In the genomic region with DNA sequence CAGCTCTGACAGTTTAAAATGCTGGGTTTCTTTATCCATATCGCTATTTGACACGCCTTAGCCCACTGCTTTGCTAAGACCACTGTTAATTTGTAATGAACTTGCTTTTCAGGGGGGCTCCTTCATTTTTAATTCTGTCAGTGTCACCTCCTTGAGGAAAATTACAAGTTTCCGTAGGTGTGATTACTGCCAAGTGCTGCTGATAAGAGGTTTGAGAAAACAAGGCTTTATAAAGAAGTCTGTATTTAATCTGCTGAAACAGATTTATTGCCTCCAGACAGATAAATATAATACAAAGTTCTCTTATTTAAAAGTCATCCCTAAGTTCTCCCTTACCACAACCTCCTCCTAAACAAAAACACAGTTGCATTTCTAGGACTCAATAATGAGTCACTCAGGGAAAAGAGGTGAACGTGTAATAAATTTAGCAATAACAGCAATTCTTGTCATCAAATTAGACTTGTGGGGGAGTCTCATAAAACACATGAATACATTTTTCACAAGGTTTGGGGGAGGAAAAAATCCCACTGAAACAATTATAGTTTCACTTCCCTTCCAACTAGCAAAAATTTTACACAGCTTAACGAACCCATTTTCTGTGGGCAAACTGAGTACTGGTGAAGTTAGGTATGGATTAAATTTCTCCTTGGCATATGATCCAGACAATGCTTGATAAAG, we compare ENCODE assay signal across 13 cellular contexts.
DNase-seq lines count a peak whose midpoint lies in the region; ATAC-seq and TF ChIP-seq lines count a peak whose summit lies in the region.
"Had no signal": no experiment of that assay in that cellular context is flagged by ENCODE, and none has a peak within 500 bp of the region (broad histone marks: within the 10 kb centered on the region; RNA-seq: fewer than 3 reads in every experiment).

No MANE protein-coding gene starts in this region.

- peaks cover 55 to 69% of the 10 kb centered on the region in 2 donors for H3K4me1 Mint-ChIP-seq in natural killer cell treated with Interleukin-12 subunit alpha and Interleukin-12 subunit beta and Interleukin-15 and Interleukin-18, amount 100 ng/mL, for 72 hours (ENCODE audit: low read depth in 2 of 2)
- H3K4me1 Mint-ChIP-seq in natural killer cell, result peaks cover 59 to 69% of the 10 kb centered on the region in 2 donors
- peaks cover 68% of the 10 kb centered on the region for H3K4me1 Mint-ChIP-seq in activated naive CD8-positive, alpha-beta T cell treated with anti-CD3 and anti-CD28 coated beads for 36 hours
- peaks cover 52 to 81% of the 10 kb centered on the region in 2 donors for H3K4me1 Mint-ChIP-seq in stimulated activated naive B cell treated with anti-CD40 and anti-IgM and Interleukin-4, amounts not matched to agents 10 μg/mL and 1 μg/mL and 100 μg/mL, for 72 hours

- H3K9me3 Mint-ChIP-seq in natural killer cell treated with Interleukin-12 subunit alpha and Interleukin-12 subunit beta and Interleukin-15 and Interleukin-18, amount 100 ng/mL, for 72 hours, result no peaks in the 10 kb centered on the region
- no peaks in the 10 kb centered on the region for H3K9me3 Mint-ChIP-seq in natural killer cell
- H3K9me3 Mint-ChIP-seq in activated naive CD8-positive, alpha-beta T cell treated with anti-CD3 and anti-CD28 coated beads for 36 hours, result no peaks in the 10 kb centered on the region
- no peaks in the 10 kb centered on the region for H3K9me3 Mint-ChIP-seq in stimulated activated naive B cell treated with anti-CD40 and anti-IgM and Interleukin-4, amounts not matched to agents 10 μg/mL and 1 μg/mL and 100 μg/mL, for 72 hours

- TF ChIP-seq CTCF in natural killer cell (IDR thresholded peaks at IDR 0.05), result no peak
- no peak for TF ChIP-seq CTCF in GM10248 (IDR thresholded peaks at IDR 0.05; ENCODE audit: control extremely low read depth, extremely low read depth, low read depth, missing control alignments)

- H3K36me3 Mint-ChIP-seq in natural killer cell treated with Interleukin-12 subunit alpha and Interleukin-12 subunit beta and Interleukin-15 and Interleukin-18, amount 100 ng/mL, for 72 hours, result no peaks in the 10 kb centered on the region
- no peaks in the 10 kb centered on the region for H3K36me3 Mint-ChIP-seq in natural killer cell
- H3K36me3 Mint-ChIP-seq in activated naive CD8-positive, alpha-beta T cell treated with anti-CD3 and anti-CD28 coated beads for 36 hours, result peaks cover 21% of the 10 kb centered on the region
- H3K36me3 Mint-ChIP-seq in stimulated activated naive B cell treated with anti-CD40 and anti-IgM and Interleukin-4, amounts not matched to agents 10 μg/mL and 1 μg/mL and 100 μg/mL, for 72 hours, result peaks cover 9 to 33% of the 10 kb centered on the region in 2 donors

- CTCF ChIA-PET in GM10248 (lab: Yijun Ruan, JAX), result interaction anchor here (1.2 to 3.2 kb wide), 2 partner anchors 12 to 76 kb away, joined by 3 to 20 read pairs; no protein-coding TSS in a partner anchor

- intact Hi-C loops in natural killer cell (cut with micrococcal nuclease), result no loop called here

- peak overlapping the region; percentile 52 for H3K4me3 Mint-ChIP-seq in natural killer cell treated with Interleukin-12 subunit alpha and Interleukin-12 subunit beta and Interleukin-15 and Interleukin-18, amount 100 ng/mL, for 72 hours
- H3K4me3 Mint-ChIP-seq in natural killer cell, result no peak overlapping the region
- no peak overlapping the region for H3K4me3 Mint-ChIP-seq in activated naive CD8-positive, alpha-beta T cell treated with anti-CD3 and anti-CD28 coated beads for 36 hours
- H3K4me3 Mint-ChIP-seq in stimulated activated naive B cell treated with anti-CD40 and anti-IgM and Interleukin-4, amounts not matched to agents 10 μg/mL and 1 μg/mL and 100 μg/mL, for 72 hours, result peak overlapping the region; percentile 55 to 56

- ATAC-seq in natural killer cell treated with Interleukin-12 subunit alpha and Interleukin-12 subunit beta and Interleukin-15 and Interleukin-18, amount 100 ng/mL, for 72 hours, result no peak
- no peak for ATAC-seq in natural killer cell
- no peak for ATAC-seq in stimulated activated naive B cell treated with anti-CD40 and anti-IgM and Interleukin-4, amounts not matched to agents 10 μg/mL and 1 μg/mL and 100 μg/mL, for 72 hours (replicated peaks)

- peak overlapping the region in 1 of 2 donors; percentile 2 for H3K27ac Mint-ChIP-seq in natural killer cell treated with Interleukin-12 subunit alpha and Interleukin-12 subunit beta and Interleukin-15 and Interleukin-18, amount 100 ng/mL, for 72 hours
- H3K27ac Mint-ChIP-seq in natural killer cell, result peak overlapping the region in 1 of 2 donors; percentile 12
- H3K27ac Mint-ChIP-seq in activated naive CD8-positive, alpha-beta T cell treated with anti-CD3 and anti-CD28 coated beads for 36 hours, result peak overlapping the region; percentile 68
- H3K27ac Mint-ChIP-seq in stimulated activated naive B cell treated with anti-CD40 and anti-IgM and Interleukin-4, amounts not matched to agents 10 μg/mL and 1 μg/mL and 100 μg/mL, for 72 hours, result peak overlapping the region; percentile 60

- DNase-seq in natural killer cell treated with Interleukin-12 subunit alpha and Interleukin-12 subunit beta and Interleukin-15 and Interleukin-18, amount 100 ng/mL, for 72 hours (ENCODE audit: low spot score), result no peak
- DNase-seq in natural killer cell, result no peak
- DNase-seq in NCI-H2227 treated with DMSO at 0.1 percent for 48 hours (lab: John Stamatoyannopoulos, UW), result peak; percentile 18
- no peak for DNase-seq in activated naive CD8-positive, alpha-beta T cell treated with anti-CD3 and anti-CD28 coated beads for 36 hours
- DNase-seq in stimulated activated naive B cell treated with anti-CD40 and anti-IgM and Interleukin-4, amounts not matched to agents 10 μg/mL and 1 μg/mL and 100 μg/mL, for 72 hours, result no peak
- DNase-seq in NCI-H146 (lab: John Stamatoyannopoulos, UW), result no peak
- DNase-seq in activated CD4-positive, alpha-beta T cell treated with anti-CD3 and anti-CD28 coated beads, Interleukin-2, amount 50 U/mL, for 1 hour, result no peak
- no peak for DNase-seq in GM10248 (ENCODE audit: extremely low spot score)
- DNase-seq: activated CD4-positive, alpha-beta T cell treated with anti-CD3 and anti-CD28 coated beads for 48 hours; activated gamma-delta T cell; NCI-H1105; NCI-H510A treated with DMSO at 0.1 percent for 48 hours; ovary had no signal

- POLR2A ChIA-PET in GM10248 (lab: Yijun Ruan, JAX), result interaction anchor here (1.4 kb wide), 1 partner anchor 11 kb away, joined by 3 read pairs; no protein-coding TSS in a partner anchor

- no peaks in the 10 kb centered on the region for H3K27me3 Mint-ChIP-seq in natural killer cell treated with Interleukin-12 subunit alpha and Interleukin-12 subunit beta and Interleukin-15 and Interleukin-18, amount 100 ng/mL, for 72 hours
- H3K27me3 Mint-ChIP-seq in natural killer cell (ENCODE audit: low read depth in 2 of 2), result no peaks in the 10 kb centered on the region
- H3K27me3 Mint-ChIP-seq in activated naive CD8-positive, alpha-beta T cell treated with anti-CD3 and anti-CD28 coated beads for 36 hours, result no peaks in the 10 kb centered on the region
- no peaks in the 10 kb centered on the region for H3K27me3 Mint-ChIP-seq in stimulated activated naive B cell treated with anti-CD40 and anti-IgM and Interleukin-4, amounts not matched to agents 10 μg/mL and 1 μg/mL and 100 μg/mL, for 72 hours

Comparison
In these comparisons a context has a peak if more than half of its experiments do, and no peak if none do; other contexts are left out.
1. H3K4me3 Mint-ChIP-seq: peak in natural killer cell treated with Interleukin-12 subunit alpha and Interleukin-12 subunit beta and Interleukin-15 and Interleukin-18, amount 100 ng/mL, for 72 hours (single experiment) and stimulated activated naive B cell treated with anti-CD40 and anti-IgM and Interleukin-4, amounts not matched to agents 10 μg/mL and 1 μg/mL and 100 μg/mL, for 72 hours (2 of 2); none in natural killer cell (single experiment) and activated naive CD8-positive, alpha-beta T cell treated with anti-CD3 and anti-CD28 coated beads for 36 hours (single experiment).